Comparison of ENCODE assay signal across 13 cellular contexts in the genomic region with DNA sequence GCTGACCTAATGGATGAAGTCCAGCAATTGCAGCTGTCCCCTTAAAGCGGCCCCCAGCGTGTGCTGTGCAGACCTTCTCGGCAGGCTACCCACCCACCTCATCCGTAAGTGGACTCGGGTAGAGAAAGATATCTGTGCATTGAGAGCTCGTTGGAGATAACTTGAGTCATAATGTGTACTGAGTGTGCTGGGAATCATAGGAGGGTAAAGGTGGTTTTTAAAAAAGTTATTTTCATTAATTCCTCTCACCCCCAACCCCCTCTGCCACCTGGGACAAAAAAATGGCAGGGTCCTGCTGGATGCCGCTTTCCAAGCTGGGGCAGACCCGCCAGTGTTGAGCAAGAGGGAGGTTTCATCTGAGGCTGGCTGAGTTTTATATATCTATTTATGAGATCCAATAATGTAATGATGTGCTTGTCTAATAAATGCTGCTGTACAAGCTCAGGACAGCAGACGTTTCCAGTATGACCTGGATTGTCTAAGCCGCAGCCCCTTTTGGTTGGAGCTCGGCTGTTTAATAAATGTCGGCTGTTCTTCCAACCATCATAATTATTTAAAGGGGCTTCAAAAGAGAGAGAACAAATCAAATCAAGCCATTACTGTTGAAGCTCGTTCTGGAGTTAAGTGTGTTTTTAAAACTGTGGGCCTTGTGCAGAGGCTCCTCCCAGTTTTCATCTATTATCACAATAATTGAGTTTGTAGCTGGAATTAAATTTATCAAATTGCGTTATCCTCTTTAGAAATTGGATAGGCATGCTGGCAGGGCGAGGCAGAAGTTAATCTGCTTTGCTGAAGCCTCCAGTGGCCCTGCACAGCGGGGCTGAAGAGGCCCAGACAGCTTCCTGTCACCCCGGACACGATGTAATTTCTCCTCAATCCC.
DNase-seq lines count a peak whose midpoint lies in the region; ATAC-seq and TF ChIP-seq lines count a peak whose summit lies in the region.
"Had no signal": no experiment of that assay in that cellular context is flagged by ENCODE, and none has a peak within 500 bp of the region (broad histone marks: within the 10 kb centered on the region; RNA-seq: fewer than 3 reads in every experiment).

No MANE protein-coding gene starts in this region.

- DNase-seq in IMR-90 (peak; percentile 12), brain microvascular endothelial cell (peak; percentile 23), lung (ENCODE audit: low spot score) (no peak), colonic mucosa (no peak), NCI-H510A treated with DMSO at 0.1 percent for 48 hours (lab: John Stamatoyannopoulos, UW) (no peak), Karpas-422 (no peak)
- DNase-seq: adrenal gland; CD8-positive, alpha-beta T cell; gastrocnemius medialis; stimulated activated naive CD8-positive, alpha-beta T cell treated with anti-CD3 and anti-CD28 coated beads, Interleukin-15, Interleukin-2, amounts not matched to agents 100 U/mL and 50 U/mL, for 24 hours had no signal

- peak overlapping the region; percentile 95 for H2AK5ac ChIP-seq in IMR-90 (ENCODE audit: low read depth, low read length)

- peak overlapping the region; percentile 90 for H4K91ac ChIP-seq in IMR-90 (ENCODE audit: insufficient read depth, low read depth, low read length)

- peak overlapping the region in 8 of 11 experiments; percentile 1 to 84 (median 75); a peak in 14 of 22 replicates for H3K4me2 ChIP-seq in BLaER1 treated with 17β-estradiol and CSF1 and Interleukin-3, amounts not matched to agents 10 nM and 100 nM
- H3K4me2 ChIP-seq in IMR-90 (ENCODE audit: low read depth, low read length) (peak overlapping the region; percentile 41), Karpas-422 (ENCODE audit: low read depth, low read length, poor library complexity, severe bottlenecking) (no peak overlapping the region)

- no peaks in the 10 kb centered on the region for H3K9me2 ChIP-seq in Karpas-422 (replicated peaks; ENCODE audit: insufficient read depth, low read length)

- no peaks in the 10 kb centered on the region for H3K79me2 ChIP-seq in Karpas-422 (ENCODE audit: low read length)

- peak overlapping the region in 2 of 11 experiments; percentile 16 to 55; a peak in 1 of 22 replicates for H3K27ac ChIP-seq in BLaER1 treated with 17β-estradiol and CSF1 and Interleukin-3, amounts not matched to agents 10 nM and 100 nM
- H3K27ac ChIP-seq in IMR-90 (ENCODE audit: insufficient read depth, low read length) (peak overlapping the region; percentile 75), brain microvascular endothelial cell (peak overlapping the region; percentile 89), lung (ENCODE audit: low read depth in 1 of 2, low read length in 1 of 2) (no peak overlapping the region), colonic mucosa (no peak overlapping the region), Karpas-422 (ENCODE audit: low read length) (no peak overlapping the region)
- H3K27ac ChIP-seq: adrenal gland, gastrocnemius medialis had no signal

- H3K56ac ChIP-seq in IMR-90 (ENCODE audit: extremely low read depth, insufficient read depth, low read length): peak overlapping the region; percentile 54

- H3K14ac ChIP-seq in IMR-90 (replicated peaks; ENCODE audit: low read depth, low read length): peak overlapping the region; percentile 83

- peaks cover 0 to 95% (median 85%) of the 10 kb centered on the region in 11 experiments; a peak in 19 of 22 replicates for H4K20me1 ChIP-seq in BLaER1 treated with 17β-estradiol and CSF1 and Interleukin-3, amounts not matched to agents 10 nM and 100 nM
- H4K20me1 ChIP-seq in IMR-90 (ENCODE audit: insufficient read depth, low read length) (no peaks in the 10 kb centered on the region), Karpas-422 (ENCODE audit: insufficient read depth, low read depth, low read length) (peaks cover 17% of the 10 kb centered on the region; the same call in 1 of the 2 replicates)

- H3K4me3 ChIP-seq in BLaER1 treated with 17β-estradiol and CSF1 and Interleukin-3, amounts not matched to agents 10 nM and 100 nM: no peak overlapping the region
- no peak overlapping the region for H3K4me3 ChIP-seq in IMR-90 (ENCODE audit: insufficient read depth, low read depth, low read length)
- H3K4me3 ChIP-seq in brain microvascular endothelial cell (ENCODE audit: low read depth, low read length): peak overlapping the region; percentile 39
- H3K4me3 ChIP-seq in lung: no peak overlapping the region
- no peak overlapping the region for H3K4me3 ChIP-seq in colonic mucosa
- no peak overlapping the region for H3K4me3 ChIP-seq in Karpas-422 (ENCODE audit: low read length)
- H3K4me3 ChIP-seq: adrenal gland, gastrocnemius medialis had no signal

- peaks cover 0 to 11% (median 0%) of the 10 kb centered on the region in 11 experiments; a peak in 6 of 22 replicates for H3K36me3 ChIP-seq in BLaER1 treated with 17β-estradiol and CSF1 and Interleukin-3, amounts not matched to agents 10 nM and 100 nM
- H3K36me3 ChIP-seq in IMR-90 (ENCODE audit: control insufficient read depth, insufficient read depth, low read length): no peaks in the 10 kb centered on the region
- H3K36me3 ChIP-seq in brain microvascular endothelial cell (replicated peaks): no peaks in the 10 kb centered on the region
- peaks cover 0 to 2% of the 10 kb centered on the region in 2 donors for H3K36me3 ChIP-seq in lung (ENCODE audit: control insufficient read depth in 2 of 2, insufficient read depth in 2 of 2, low read length in 2 of 2)
- H3K36me3 ChIP-seq in colonic mucosa: no peaks in the 10 kb centered on the region
- no peaks in the 10 kb centered on the region for H3K36me3 ChIP-seq in Karpas-422 (ENCODE audit: insufficient read depth, low read length)
- H3K36me3 ChIP-seq: adrenal gland, gastrocnemius medialis had no signal

- CTCF ChIA-PET in IMR-90 (lab: Yijun Ruan, JAX): interaction anchor here (1.4 kb wide), 1 partner anchor 12 kb away, joined by 4 read pairs; no protein-coding TSS in a partner anchor

- peak overlapping the region; percentile 39 for H3K18ac ChIP-seq in IMR-90 (ENCODE audit: low read depth, low read length)

- TF ChIP-seq POLR2A in IMR-90 (IDR thresholded peaks at IDR 0.05; ENCODE audit: low read depth, low read length): no peak

- H2AK9ac ChIP-seq in IMR-90 (replicated peaks; ENCODE audit: low read depth, low read length, poor library complexity): peak overlapping the region; percentile 78

- H3K9ac ChIP-seq in BLaER1 treated with 17β-estradiol and CSF1 and Interleukin-3, amounts not matched to agents 10 nM and 100 nM: peak overlapping the region in 1 of 11 experiments; percentile 43; a peak in 2 of 22 replicates
- H3K9ac ChIP-seq in IMR-90 (ENCODE audit: low read depth, low read length) (no peak overlapping the region), colonic mucosa (ENCODE audit: low read depth in 2 of 2, low read length in 2 of 2) (no peak overlapping the region), Karpas-422 (ENCODE audit: low read length) (no peak overlapping the region)

- H2BK120ac ChIP-seq in IMR-90 (ENCODE audit: low read depth, low read length): peak overlapping the region; percentile 84

- peak overlapping the region; percentile 1; the same call in 1 of the 2 replicates for H4K5ac ChIP-seq in IMR-90 (ENCODE audit: low read depth, low read length)

- no peak for TF ChIP-seq RAD21 in IMR-90 (IDR thresholded peaks at IDR 0.05; ENCODE audit: low read length)

- peak overlapping the region; percentile 73 for H3K23ac ChIP-seq in IMR-90 (ENCODE audit: low read depth, low read length)

- H2BK15ac ChIP-seq in IMR-90 (ENCODE audit: low read depth, low read length): peak overlapping the region; percentile 86; the same call in 2 of the 3 replicates

- H2BK20ac ChIP-seq in IMR-90 (ENCODE audit: low read depth, low read length): peak overlapping the region; percentile 34

- H2AFZ ChIP-seq in IMR-90 (replicated peaks; ENCODE audit: low read length, poor library complexity) (peak overlapping the region; percentile 64), Karpas-422 (ENCODE audit: low read length) (no peak overlapping the region)

- 80% methylated on average over 1 of the region's 18 CpGs; no CpG with 5 or more reads in 1 of the 2 experiments for WGBS in IMR-90 (ENCODE audit: extremely low coverage in 2 of 2, insufficient read length in 1 of 2), 2 experiments
- 83 to 86% methylated on average over 18 of the region's 18 CpGs for WGBS in lung, 2 donors

- H3K27me3 ChIP-seq in BLaER1 treated with 17β-estradiol and CSF1 and Interleukin-3, amounts not matched to agents 10 nM and 100 nM: peaks cover 0 to 20% (median 0%) of the 10 kb centered on the region in 11 experiments; a peak in 5 of 22 replicates
- no peaks in the 10 kb centered on the region for H3K27me3 ChIP-seq in IMR-90 (ENCODE audit: control insufficient read depth, insufficient read depth, low read length)
- H3K27me3 ChIP-seq in brain microvascular endothelial cell (replicated peaks): no peaks in the 10 kb centered on the region
- H3K27me3 ChIP-seq in lung (ENCODE audit: control insufficient read depth, insufficient read depth): no peaks in the 10 kb centered on the region
- H3K27me3 ChIP-seq in colonic mucosa: no peaks in the 10 kb centered on the region
- no peaks in the 10 kb centered on the region for H3K27me3 ChIP-seq in Karpas-422 (ENCODE audit: low read length)
- H3K27me3 ChIP-seq: adrenal gland, gastrocnemius medialis had no signal

- ATAC-seq in IMR-90 (ENCODE audit: low read depth): no peak
- ATAC-seq in lung (ENCODE audit: insufficient read depth, low FRiP score): peak; percentile 9
- no peak for ATAC-seq in GM19452 (IDR thresholded peaks at IDR 0.05; ENCODE audit: unreplicated experiment)
- ATAC-seq: CD8-positive, alpha-beta T cell; gastrocnemius medialis; naive thymus-derived CD8-positive, alpha-beta T cell had no signal

- peaks cover 0 to 12% (median 0%) of the 10 kb centered on the region in 11 experiments; a peak in 4 of 22 replicates for H3K9me3 ChIP-seq in BLaER1 treated with 17β-estradiol and CSF1 and Interleukin-3, amounts not matched to agents 10 nM and 100 nM (replicated peaks in 1 of 11)
- no peaks in the 10 kb centered on the region for H3K9me3 ChIP-seq in IMR-90 (ENCODE audit: control insufficient read depth, insufficient read depth, low read length)
- peaks cover 0 to 2% of the 10 kb centered on the region in 2 donors for H3K9me3 ChIP-seq in lung (ENCODE audit: control insufficient read depth in 2 of 2, insufficient read depth in 1 of 2, low read length in 1 of 2)
- H3K9me3 ChIP-seq in colonic mucosa: no peaks in the 10 kb centered on the region
- H3K9me3 ChIP-seq in Karpas-422 (ENCODE audit: low read length): no peaks in the 10 kb centered on the region
- H3K9me3 ChIP-seq: adrenal gland, gastrocnemius medialis had no signal

- peak overlapping the region; percentile 59 for H3K4ac ChIP-seq in IMR-90 (ENCODE audit: low read depth, low read length)

- H2BK5ac ChIP-seq in IMR-90 (ENCODE audit: low read depth, low read length, poor library complexity, severe bottlenecking): peak overlapping the region; percentile 78

- H3K4me1 ChIP-seq in BLaER1 treated with 17β-estradiol and CSF1 and Interleukin-3, amounts not matched to agents 10 nM and 100 nM: peaks cover 43 to 66% (median 54%) of the 10 kb centered on the region in 10 experiments
- H3K4me1 ChIP-seq in IMR-90 (ENCODE audit: control insufficient read depth, insufficient read depth, low read length): peaks cover 19% of the 10 kb centered on the region
- H3K4me1 ChIP-seq in lung (ENCODE audit: control insufficient read depth in 2 of 2, insufficient read depth in 2 of 2, low read length in 2 of 2): peaks cover 0 to 2% of the 10 kb centered on the region in 2 donors
- H3K4me1 ChIP-seq in colonic mucosa: no peaks in the 10 kb centered on the region
- H3K4me1 ChIP-seq in Karpas-422 (ENCODE audit: low read length): no peaks in the 10 kb centered on the region; the same call in 1 of the 2 replicates
- H3K4me1 ChIP-seq: adrenal gland, gastrocnemius medialis had no signal

- TF ChIP-seq CTCF in IMR-90 (conservative IDR thresholded peaks at IDR 0.05; ENCODE audit: low read depth, low read length) (no peak), brain microvascular endothelial cell (IDR thresholded peaks at IDR 0.05; ENCODE audit: low read depth, low read length, missing control alignments) (no peak), lung (IDR thresholded peaks at IDR 0.05; ENCODE audit: control extremely low read depth, extremely low read depth) (no peak), colonic mucosa (IDR thresholded peaks at IDR 0.05) (no peak)

- peaks cover 22 to 41% of the 10 kb centered on the region in 2 experiments; a peak in 3 of 4 replicates for H3K79me1 ChIP-seq in IMR-90 (ENCODE audit: low read depth in 1 of 2, low read length in 2 of 2)

- peak overlapping the region; percentile 30 to 86 for H4K8ac ChIP-seq in IMR-90 (ENCODE audit: low read depth in 2 of 2, low read length in 2 of 2)

- dilution Hi-C loops in IMR-90 (cut with HindIII; ENCODE audit: low sequenced_read_pairs, unreplicated experiment): no loop called here

- no TSS peak for BruUV-seq in IMR-90 (replicated peaks; lab: Mats Ljungman, UMichigan)

- in situ Hi-C loops in IMR-90 (cut with MboI; ENCODE audit: low sequenced_read_pairs): loop anchor here (25.0 kb wide), 2 partner anchors 470 to 595 kb away; no protein-coding TSS in a partner anchor
- in situ Hi-C loops in brain microvascular endothelial cell (cut with HindIII; ENCODE audit: low pct_ligation_motif_present, low sequenced_read_pairs): no loop called here

- intact Hi-C loops in IMR-90 (cut with micrococcal nuclease) (no loop called here), colonic mucosa (cut with DNase I) (no loop called here)

- peaks cover 15% of the 10 kb centered on the region; the same call in 1 of the 2 replicates for H3K9me1 ChIP-seq in IMR-90 (ENCODE audit: insufficient read depth, low read length)

- POLR2A ChIA-PET in IMR-90 (lab: Charles Lee; ENCODE audit: unreplicated experiment): interaction anchor here (0.6 kb wide), 1 partner anchor 200 kb away, joined by 4 read pairs; no protein-coding TSS in a partner anchor

Comparison
In these comparisons a context has a peak if more than half of its experiments do, and no peak if none do; other contexts are left out.
1. H3K27ac ChIP-seq: peak in IMR-90 (single experiment) and brain microvascular endothelial cell (single experiment); none in lung (0 of 2), colonic mucosa (single experiment) and Karpas-422 (single experiment).
2. DNase-seq: peak in IMR-90 (single experiment) and brain microvascular endothelial cell (single experiment); none in lung (single experiment), colonic mucosa (single experiment), NCI-H510A treated with DMSO at 0.1 percent for 48 hours (single experiment) and Karpas-422 (single experiment).